Comparison of ENCODE assay signal across 8 cellular contexts in genomic region chr16:15427648-15428239, GRCh38. TPM values are rescaled to one million over a fixed set of nuclear protein-coding genes. Genes with fewer than 3 reads are reported as not detected.
DNase-seq lines count a peak whose midpoint lies in the region; ATAC-seq and TF ChIP-seq lines count a peak whose summit lies in the region.

No MANE protein-coding gene starts in this region.

- H3K27ac ChIP-seq in C4-2B (no peak overlapping the region; the same call in 1 of the 2 replicates), RWPE2 (ENCODE audit: poor library complexity, severe bottlenecking) (no peak overlapping the region), uterus (peak overlapping the region; percentile 42 to 45)

- peak; percentile 68; the same call in 2 of the 3 replicates for ATAC-seq in RWPE2 (ENCODE audit: low read depth)
- ATAC-seq in HG02759 (IDR thresholded peaks at IDR 0.05; ENCODE audit: unreplicated experiment) = no peak

- H3K4me3 ChIP-seq in RWPE2 (ENCODE audit: severe bottlenecking) (no peak overlapping the region), uterus (no peak overlapping the region)

- no peaks in the 10 kb centered on the region for H3K27me3 ChIP-seq in RWPE2 (ENCODE audit: insufficient read depth, poor library complexity, severe bottlenecking)
- H3K27me3 ChIP-seq in uterus = no peaks in the 10 kb centered on the region

- H3K36me3 ChIP-seq in RWPE2 (ENCODE audit: low read depth) (no peaks in the 10 kb centered on the region), uterus (no peaks in the 10 kb centered on the region)

- TF ChIP-seq POLR2A in uterus (IDR thresholded peaks at IDR 0.05) = no peak

- H3K9me3 ChIP-seq in RWPE2 (ENCODE audit: severe bottlenecking) (no peaks in the 10 kb centered on the region), uterus (no peaks in the 10 kb centered on the region)

- peak overlapping the region; percentile 61 for H3K27ac Mint-ChIP-seq in HFFc6
- no peak overlapping the region for H3K27ac Mint-ChIP-seq in progenitor cell of endocrine pancreas

- H3K4me1 ChIP-seq in RWPE2 (ENCODE audit: insufficient read depth, poor library complexity, severe bottlenecking) (no peaks in the 10 kb centered on the region), uterus (no peaks in the 10 kb centered on the region)

- peak; percentile 79 for TF ChIP-seq CTCF in C4-2B (conservative IDR thresholded peaks at IDR 0.05)
- peak; percentile 86 for TF ChIP-seq CTCF in HFFc6 (IDR thresholded peaks at IDR 0.05)
- TF ChIP-seq CTCF in RWPE2 (IDR thresholded peaks at IDR 0.05; ENCODE audit: poor library complexity, severe bottlenecking) = peak; percentile 70
- peak; percentile 55 for TF ChIP-seq CTCF in progenitor cell of endocrine pancreas (IDR thresholded peaks at IDR 0.05; ENCODE audit: unreplicated experiment)
- peak; percentile 60 to 78 (median 76) for TF ChIP-seq CTCF in uterus (IDR thresholded peaks at IDR 0.05)

- H3K4me1 Mint-ChIP-seq in HFFc6 (ENCODE audit: low read depth) (peaks cover 9% of the 10 kb centered on the region), progenitor cell of endocrine pancreas (ENCODE audit: low read depth) (no peaks in the 10 kb centered on the region)

- intact Hi-C loops in uterus (cut with DNase I; ENCODE audit: low total_unique reads) = no loop called here

- H3K36me3 Mint-ChIP-seq in HFFc6 (ENCODE audit: low read depth) = no peaks in the 10 kb centered on the region
- peaks cover 2% of the 10 kb centered on the region for H3K36me3 Mint-ChIP-seq in progenitor cell of endocrine pancreas (ENCODE audit: insufficient read depth)

- H3K9me3 Mint-ChIP-seq in HFFc6 (no peaks in the 10 kb centered on the region), progenitor cell of endocrine pancreas (ENCODE audit: low read depth) (no peaks in the 10 kb centered on the region)

- H3K27me3 Mint-ChIP-seq in HFFc6 (ENCODE audit: insufficient read depth) (peaks cover 4% of the 10 kb centered on the region), progenitor cell of endocrine pancreas (no peaks in the 10 kb centered on the region)

- DNase-seq in HFFc6 (peak; percentile 71), RWPE2 (ENCODE audit: low spot score) (no peak), germinal center (ENCODE audit: low spot score) (peak; percentile 37), progenitor cell of endocrine pancreas (ENCODE audit: low spot score, unreplicated experiment) (no peak), uterus (peak; percentile 80 to 83)
- peak; percentile 59 for DNase-seq in activated naive CD4-positive, alpha-beta T cell treated with Interleukin-2 at 50 U/mL for 16 hours

- peak overlapping the region; percentile 75 for H3K4me3 Mint-ChIP-seq in HFFc6
- H3K4me3 Mint-ChIP-seq in progenitor cell of endocrine pancreas (ENCODE audit: low read depth) = no peak overlapping the region

RNA-seq across cellular contexts. Expression of gene BMERB1, which starts 6.6 kb away (rescaled TPM):
- 10 to 100 TPM; 24.3 to 35.1 (median 29.9) TPM for total RNA-seq in HFFc6 (2021; fragmentation: NEBNext Ultra II Directional; extraction: Animal tissue kit (Norgen Biotek cat#: 25700))
- 13.5 and 16.1 TPM in 2 replicates for total RNA-seq in progenitor cell of endocrine pancreas
- 10 to 100 TPM; 12.8 to 98.9 (median 39.2) TPM for total RNA-seq in uterus

RNA-seq across cellular contexts. Expression of gene MPV17L, which starts 32.2 kb away (rescaled TPM):
- total RNA-seq in HFFc6 (2021; fragmentation: NEBNext Ultra II Directional; extraction: Animal tissue kit (Norgen Biotek cat#: 25700)) = not detected
- total RNA-seq in progenitor cell of endocrine pancreas (36.9 and 37.6 TPM in 2 replicates), uterus (10 to 100 TPM in 2 of 4 donors, 1 to 10 TPM in 2; 4.7 to 15.1 (median 11.8) TPM)

RNA-seq across cellular contexts. Expression of gene NPIPA5, which starts 49.6 kb away (rescaled TPM):
- under 1 TPM in 5 of 6 experiments, not detected in 1; 0.21 to 0.66 (median 0.28) TPM for total RNA-seq in HFFc6 (2021; fragmentation: NEBNext Ultra II Directional; extraction: Animal tissue kit (Norgen Biotek cat#: 25700))
- total RNA-seq in progenitor cell of endocrine pancreas = 5.3 and 8.5 TPM in 2 replicates
- 10 to 100 TPM in 1 of 4 donors, 1 to 10 TPM in 1, under 1 TPM in 1, not detected in 1; 0.59 to 30.9 (median 4.4) TPM for total RNA-seq in uterus

Comparison
In these comparisons a context has a peak if more than half of its experiments do, and no peak if none do; other contexts are left out.
1. H3K27ac ChIP-seq: peak in uterus (2 of 2); none in C4-2B (single experiment) and RWPE2 (single experiment).
2. DNase-seq: peak in HFFc6 (single experiment), activated naive CD4-positive, alpha-beta T cell treated with Interleukin-2 at 50 U/mL for 16 hours (single experiment), germinal center (single experiment) and uterus (2 of 2); none in RWPE2 (single experiment) and progenitor cell of endocrine pancreas (single experiment).
3. RNA of gene MPV17L, which starts 32.2 kb away (total RNA-seq): 36.9 to 37.6 TPM in progenitor cell of endocrine pancreas and 4.7 to 15.1 TPM in uterus; not detected in HFFc6; every median in the first group is over 4 times any median in the second.
4. Peak in every context shown above with its lines, with median percentiles within 50 percentile points of each other: CTCF ChIP-seq.